In the genomic region with DNA sequence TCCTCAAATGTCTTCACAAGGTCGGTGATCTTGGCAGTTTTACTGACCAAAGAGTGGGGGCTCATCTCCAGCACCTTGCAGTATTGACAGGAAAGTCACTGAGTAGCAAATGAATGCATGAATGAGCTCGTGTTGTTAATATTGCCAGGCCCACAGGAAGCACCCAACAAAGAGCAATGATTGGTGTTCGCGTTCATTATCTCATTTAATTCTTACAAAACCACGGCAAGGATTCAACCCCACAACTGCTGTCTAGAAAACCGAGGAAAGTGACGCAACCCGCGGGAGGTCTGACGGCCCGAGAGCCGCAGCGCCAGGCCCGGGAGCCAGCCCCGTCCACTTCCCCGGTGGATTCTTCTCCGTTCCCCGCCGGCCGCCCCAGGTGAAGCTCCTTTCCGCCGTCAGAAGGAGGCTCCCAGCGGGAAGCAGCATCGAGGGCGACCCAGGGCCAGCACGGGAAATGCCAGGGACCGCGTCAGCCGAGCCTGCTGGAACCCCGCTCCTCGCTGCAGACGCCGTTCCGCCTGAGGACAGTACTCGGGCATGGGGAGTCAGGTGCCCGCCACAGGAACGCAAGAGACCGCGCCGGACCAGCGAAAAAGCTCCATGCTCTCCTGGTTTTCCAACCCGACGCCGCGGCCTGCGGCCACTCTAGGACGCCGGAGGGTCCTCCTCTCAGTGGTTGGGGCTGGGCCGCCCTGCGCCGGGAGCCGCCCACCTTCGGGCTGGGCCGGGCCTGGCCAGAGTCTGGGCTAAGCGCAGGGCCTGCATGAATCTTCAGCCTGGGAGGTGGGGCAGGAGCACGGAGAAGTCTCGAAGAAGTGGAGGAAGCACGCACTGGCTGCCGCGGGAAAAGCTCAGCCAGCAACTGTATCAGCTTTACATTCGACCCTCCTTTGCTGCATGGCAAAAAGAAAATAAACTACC, we compare ENCODE assay signal across 8 cellular contexts. TPM values are rescaled to one million over a fixed set of nuclear protein-coding genes. Genes with fewer than 3 reads are reported as not detected.
DNase-seq lines count a peak whose midpoint lies in the region; ATAC-seq, FAIRE-seq and TF ChIP-seq lines count a peak whose summit lies in the region.

No MANE protein-coding gene starts in this region.

- peak; percentile 71 for ATAC-seq in GM18909 (IDR thresholded peaks at IDR 0.05; ENCODE audit: poor library complexity, unreplicated experiment)
- ATAC-seq in HG03108 (IDR thresholded peaks at IDR 0.05; ENCODE audit: unreplicated experiment), result peak; percentile 84

- H3K9me1 ChIP-seq in keratinocyte (ENCODE audit: control insufficient read depth, extremely low read depth, insufficient read depth, low read length), result no peaks in the 10 kb centered on the region

- H3K27ac Mint-ChIP-seq in chondrocyte (ENCODE audit: unreplicated experiment), result peak overlapping the region; percentile 94

- peak overlapping the region; percentile 88 for H3K4me2 ChIP-seq in keratinocyte (ENCODE audit: control insufficient read depth, extremely low read depth, insufficient read depth, low read depth, low read length)

- DNase-seq in AG20443 (ENCODE audit: low spot score) (peak; percentile 97), NCI-H226 (peak; percentile 93), chondrocyte (ENCODE audit: low spot score) (peak; percentile 96), keratinocyte (ENCODE audit: low read depth, low spot score) (no peak), spleen (peak; percentile 95)
- DNase-seq in activated CD4-positive, CD25-positive, alpha-beta regulatory T cell treated with anti-CD3 and anti-CD28 coated beads, Interleukin-2, amount 50 U/mL, for 16 hours (ENCODE audit: low read depth, low spot score), result peak; percentile 2

- peaks cover 21% of the 10 kb centered on the region for H3K4me1 Mint-ChIP-seq in chondrocyte (ENCODE audit: low read depth)

- H3K27me3 ChIP-seq in keratinocyte (ENCODE audit: control insufficient read depth, extremely low read depth, insufficient read depth, low read length) (no peaks in the 10 kb centered on the region), spleen (replicated peaks in 1 of 7) (no peaks in the 10 kb centered on the region)

- H3K4me3 ChIP-seq in keratinocyte (ENCODE audit: control insufficient read depth in 2 of 3, extremely low read depth in 1 of 3, insufficient read depth in 2 of 3, low read depth in 1 of 3, low read length in 3 of 3), result peak overlapping the region; percentile 13 to 66 (median 58)
- peak overlapping the region; percentile 45 to 82 (median 66) for H3K4me3 ChIP-seq in spleen

- no peaks in the 10 kb centered on the region for H3K36me3 Mint-ChIP-seq in chondrocyte (ENCODE audit: low read depth)

- no peaks in the 10 kb centered on the region for H3K27me3 Mint-ChIP-seq in chondrocyte (ENCODE audit: low read depth)

- intact Hi-C loops in spleen (cut with DNase I; ENCODE audit: low total_unique reads), result no loop called here

- 1% methylated on average over 21 to 61 of the region's 61 CpGs for WGBS in spleen, 5 donors

- H4K20me1 ChIP-seq in keratinocyte (ENCODE audit: control insufficient read depth, extremely low read depth, insufficient read depth, low read length), result no peaks in the 10 kb centered on the region

- TF ChIP-seq CTCF in chondrocyte (IDR thresholded peaks at IDR 0.05) (peak; percentile 23), keratinocyte (optimal IDR thresholded peaks at IDR 0.05 in 1 of 3, IDR thresholded peaks at IDR 0.05 in 1 of 3, conservative IDR thresholded peaks at IDR 0.05 in 1 of 3; ENCODE audit: extremely low read depth in 1 of 3, insufficient read depth in 2 of 3, low read length in 3 of 3) (no peak), spleen (IDR thresholded peaks at IDR 0.05 in 8 of 11, conservative IDR thresholded peaks at IDR 0.05 in 3 of 11) (peak in 1 of 11 experiments; percentile 3)

- dilution Hi-C loops in keratinocyte (cut with MboI; ENCODE audit: extremely low pct_ligation_motif_present, low sequenced_read_pairs), result no loop called here

- peak overlapping the region; percentile 91 for H3K9ac ChIP-seq in keratinocyte (ENCODE audit: control insufficient read depth, extremely low read depth, insufficient read depth, low read length)

- FAIRE-seq in keratinocyte (lab: Jason Lieb, UNC), result peak; percentile 41

- H3K4me1 ChIP-seq in keratinocyte (ENCODE audit: control insufficient read depth, extremely low read depth, insufficient read depth, low read length), result peaks cover 20% of the 10 kb centered on the region
- peaks cover 0 to 48% (median 29%) of the 10 kb centered on the region in 6 donors for H3K4me1 ChIP-seq in spleen

- peak; percentile 22 to 86 (median 55) for TF ChIP-seq POLR2A in spleen (IDR thresholded peaks at IDR 0.05)

- H3K79me2 ChIP-seq in keratinocyte (ENCODE audit: control insufficient read depth, insufficient read depth, low read length), result no peaks in the 10 kb centered on the region

- no peaks in the 10 kb centered on the region for H3K36me3 ChIP-seq in keratinocyte (ENCODE audit: control insufficient read depth in 2 of 2, extremely low read depth in 1 of 2, insufficient read depth in 2 of 2, low read length in 2 of 2)
- no peaks in the 10 kb centered on the region for H3K36me3 ChIP-seq in spleen

- H2AFZ ChIP-seq in keratinocyte (ENCODE audit: control insufficient read depth, low read length), result peak overlapping the region; percentile 95

- H3K27ac ChIP-seq in keratinocyte (ENCODE audit: control insufficient read depth, insufficient read depth, low read length), result peak overlapping the region; percentile 88
- H3K27ac ChIP-seq in spleen, result peak overlapping the region; percentile 80 to 98 (median 91)

- H3K9me3 ChIP-seq in keratinocyte (ENCODE audit: control insufficient read depth, low read depth, low read length), result no peaks in the 10 kb centered on the region
- H3K9me3 ChIP-seq in spleen, result no peaks in the 10 kb centered on the region

- H3K4me3 Mint-ChIP-seq in chondrocyte (ENCODE audit: unreplicated experiment), result peak overlapping the region; percentile 83

- H3K9me3 Mint-ChIP-seq in chondrocyte (ENCODE audit: low read depth), result no peaks in the 10 kb centered on the region

RNA-seq across cellular contexts. Expression of gene FER, which starts 19.8 kb away (rescaled TPM):
- total RNA-seq in chondrocyte (23.5 to 37.0 TPM (median 25.9 TPM) in 3 replicates), spleen (10 to 100 TPM; 16.7 to 38.8 (median 28.2) TPM)
- polyA plus RNA-seq in keratinocyte (10.4 to 17.1 TPM (median 11.2 TPM) in 3 replicates), spleen (1 to 10 TPM in 2 of 3 donors, under 1 TPM in 1; 0.96 to 1.5 (median 1.2) TPM)
- polyA plus RNA-seq in keratinocyte (2011; ENCODE audit: low read depth), result 51.3 TPM
- polyA plus RNA-seq in keratinocyte (2011; cell fraction: cytosol; rRNA removed), result 5.2 and 12.6 TPM in 2 replicates
- polyA plus RNA-seq in keratinocyte (2011; cell fraction: nucleus; rRNA removed), result 12.5 and 15.2 TPM in 2 replicates
- polyA plus RNA-seq in keratinocyte (2012; ENCODE audit: low replicate concordance), result 6.8 and 10.5 TPM in 2 replicates
- polyA minus RNA-seq in keratinocyte, result 8.8 to 84.6 TPM (median 25.5 TPM) in 3 replicates
- polyA minus RNA-seq in keratinocyte (2011; cell fraction: cytosol; rRNA and poly(A)+ RNA removed), result 23.8 TPM
- polyA minus RNA-seq in keratinocyte (2011; cell fraction: nucleus; rRNA and poly(A)+ RNA removed), result 36.3 and 88.0 TPM in 2 replicates
